In the genomic region with DNA sequence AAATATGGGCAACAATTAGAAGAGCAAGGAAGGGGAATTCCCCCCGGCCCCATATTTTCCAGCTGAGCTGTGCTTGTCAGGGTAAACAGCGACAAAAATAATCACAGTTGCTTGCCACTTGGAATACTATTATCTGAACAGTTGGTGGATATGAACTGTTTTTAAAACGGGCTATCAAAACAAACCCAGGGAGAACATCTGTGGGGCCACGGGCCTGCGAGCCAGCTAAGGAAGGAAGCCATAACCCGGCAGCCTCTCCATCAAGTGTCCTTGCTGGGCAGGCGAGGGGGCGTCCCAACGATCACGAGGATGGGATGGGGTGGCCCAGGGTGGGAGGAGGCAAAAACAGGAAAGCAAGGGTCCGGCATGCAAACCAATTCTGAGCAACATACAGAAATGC, we compare ENCODE assay signal across 11 cellular contexts.
A peak's percentile ranks its signal among the peaks of the same experiment; 100 is the strongest.
DNase-seq lines count a peak whose midpoint lies in the region; TF ChIP-seq lines count a peak whose summit lies in the region.
"Had no signal": no experiment of that assay in that cellular context is flagged by ENCODE, and none has a peak within 500 bp of the region (broad histone marks: within the 10 kb centered on the region; RNA-seq: fewer than 3 reads in every experiment).

No MANE protein-coding gene starts in this region.

- no peak overlapping the region for H3K4me3 ChIP-seq in esophagus muscularis mucosa
- no peak overlapping the region for H3K4me3 ChIP-seq in tibial nerve

- peak; percentile 30 for DNase-seq in UCSD-AML1 (lab: John Stamatoyannopoulos, UW; ENCODE audit: unreplicated experiment)
- DNase-seq in esophagus muscularis mucosa (ENCODE audit: extremely low spot score) = no peak
- DNase-seq in tibial nerve (ENCODE audit: low spot score in 2 of 2) = no peak
- no peak for DNase-seq in foreskin melanocyte
- DNase-seq in cortex of kidney (lab: John Stamatoyannopoulos, UW) = no peak
- no peak for DNase-seq in NCI-H2196 (lab: John Stamatoyannopoulos, UW; ENCODE audit: unreplicated experiment)
- DNase-seq: COR-L47; effector memory CD4-positive, alpha-beta T cell; naive thymus-derived CD8-positive, alpha-beta T cell had no signal

- TF ChIP-seq CTCF in esophagus muscularis mucosa (IDR thresholded peaks at IDR 0.05) (no peak), nephron (IDR thresholded peaks at IDR 0.05; ENCODE audit: unreplicated experiment in 3 of 3) (no peak), tibial nerve (IDR thresholded peaks at IDR 0.05) (no peak)

- H3K27me3 Mint-ChIP-seq in nephron (ENCODE audit: low read depth) = peaks cover 7% of the 10 kb centered on the region
- H3K27me3 Mint-ChIP-seq: activated naive CD8-positive, alpha-beta T cell had no signal

- H3K4me1 ChIP-seq in esophagus muscularis mucosa (peaks cover 46 to 66% (median 59%) of the 10 kb centered on the region in 4 donors), tibial nerve (peaks cover 0 to 59% (median 45%) of the 10 kb centered on the region in 4 donors)

- peaks cover 10% of the 10 kb centered on the region for H3K9me3 Mint-ChIP-seq in nephron

- H3K36me3 ChIP-seq in esophagus muscularis mucosa (no peaks in the 10 kb centered on the region), tibial nerve (no peaks in the 10 kb centered on the region)

- peak overlapping the region in 1 of 3 experiments; percentile 33 for H3K4me3 Mint-ChIP-seq in nephron
- H3K4me3 Mint-ChIP-seq: activated naive CD8-positive, alpha-beta T cell had no signal

- intact Hi-C loops in esophagus muscularis mucosa (cut with DNase I) = no loop called here

- no peak for TF ChIP-seq EP300 in esophagus muscularis mucosa (IDR thresholded peaks at IDR 0.05)
- no peak for TF ChIP-seq EP300 in tibial nerve (IDR thresholded peaks at IDR 0.05)

- 59% methylated on average over 11 of the region's 11 CpGs for WGBS in esophagus muscularis mucosa
- 57 to 61% methylated on average over 11 of the region's 11 CpGs for WGBS in tibial nerve, 2 donors

- no peaks in the 10 kb centered on the region for H3K9me3 ChIP-seq in esophagus muscularis mucosa
- H3K9me3 ChIP-seq in tibial nerve = no peaks in the 10 kb centered on the region

- peak overlapping the region; percentile 83 to 91 (median 89) for H3K27ac ChIP-seq in esophagus muscularis mucosa (replicated peaks in 1 of 4)
- H3K27ac ChIP-seq in tibial nerve = peak overlapping the region in 3 of 4 donors; percentile 71 to 97 (median 94)

- H3K4me1 Mint-ChIP-seq in nephron = peaks cover 70% of the 10 kb centered on the region

- peak overlapping the region; percentile 79 to 94 (median 93) for H3K27ac Mint-ChIP-seq in nephron
- H3K27ac Mint-ChIP-seq: activated naive CD8-positive, alpha-beta T cell had no signal

- H3K27me3 ChIP-seq in esophagus muscularis mucosa = no peaks in the 10 kb centered on the region
- no peaks in the 10 kb centered on the region for H3K27me3 ChIP-seq in tibial nerve

- H3K36me3 Mint-ChIP-seq in nephron (ENCODE audit: low read depth) = peaks cover 6% of the 10 kb centered on the region
- H3K36me3 Mint-ChIP-seq: activated naive CD8-positive, alpha-beta T cell; naive thymus-derived CD8-positive, alpha-beta T cell had no signal

- no peak for TF ChIP-seq POLR2A in esophagus muscularis mucosa (IDR thresholded peaks at IDR 0.05; ENCODE audit: low read depth)
- no peak for TF ChIP-seq POLR2A in tibial nerve (IDR thresholded peaks at IDR 0.05)
